Comparison of ENCODE assay signal across 18 cellular contexts in the genomic region with DNA sequence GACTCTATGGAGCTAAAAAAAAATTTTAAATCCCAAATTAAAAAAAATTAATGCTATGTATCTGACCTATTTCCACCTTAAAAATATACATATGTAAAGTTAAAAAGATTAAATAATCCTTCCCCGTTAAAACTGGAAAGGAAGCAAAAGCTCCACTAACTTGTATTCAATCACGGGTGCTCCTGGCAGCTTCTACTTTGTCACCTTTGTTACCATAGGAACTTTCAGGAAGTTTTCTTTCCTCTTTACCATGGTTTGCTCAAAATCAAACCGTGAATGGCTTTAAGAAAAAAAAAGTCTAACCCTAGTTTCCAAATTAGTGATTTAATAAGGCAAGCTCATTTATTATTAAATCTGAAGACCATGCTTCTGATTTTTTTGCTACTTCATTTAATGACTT. TPM values are rescaled to one million over a fixed set of nuclear protein-coding genes. Genes with fewer than 3 reads are reported as not detected.
A peak's percentile ranks its signal among the peaks of the same experiment; 100 is the strongest.
DNase-seq lines count a peak whose midpoint lies in the region; FAIRE-seq and TF ChIP-seq lines count a peak whose summit lies in the region.
"Had no signal": no experiment of that assay in that cellular context is flagged by ENCODE, and none has a peak within 500 bp of the region (broad histone marks: within the 10 kb centered on the region; RNA-seq: fewer than 3 reads in every experiment).

No MANE protein-coding gene starts in this region.

- H3K9me1 ChIP-seq in endothelial cell of umbilical vein (replicated peaks; ENCODE audit: control insufficient read depth, extremely low read depth, insufficient read depth, low read length) = no peaks in the 10 kb centered on the region

- no TSS peak for BruUV-seq in endothelial cell of umbilical vein (replicated peaks; lab: Mats Ljungman, UMichigan)

- dilution Hi-C loops in endothelial cell of umbilical vein (cut with MboI; ENCODE audit: extremely low pct_ligation_motif_present, low sequenced_read_pairs) = no loop called here

- H3K4me1 ChIP-seq in endothelial cell of umbilical vein (ENCODE audit: control insufficient read depth, extremely low read depth, insufficient read depth, low read length) (peaks cover 22% of the 10 kb centered on the region), testis (peaks cover 11% of the 10 kb centered on the region)

- no peaks in the 10 kb centered on the region for H3K9me3 ChIP-seq in endothelial cell of umbilical vein (replicated peaks; ENCODE audit: control insufficient read depth, insufficient read depth, low read length)
- no peaks in the 10 kb centered on the region for H3K9me3 ChIP-seq in testis
- H3K9me3 ChIP-seq: BLaER1 had no signal

- peak overlapping the region; percentile 57 for H3K4me2 ChIP-seq in endothelial cell of umbilical vein (ENCODE audit: insufficient read depth, low read length)
- H3K4me2 ChIP-seq: BLaER1 had no signal

- H3K36me3 ChIP-seq in endothelial cell of umbilical vein (ENCODE audit: control insufficient read depth in 2 of 2, extremely low read depth in 1 of 2, insufficient read depth in 2 of 2, low read length in 2 of 2) = no peaks in the 10 kb centered on the region
- no peaks in the 10 kb centered on the region for H3K36me3 ChIP-seq in testis (ENCODE audit: low read depth, missing control alignments)
- H3K36me3 ChIP-seq: BLaER1 had no signal

- CTCF ChIA-PET in endothelial cell of umbilical vein (lab: Charles Lee) = interaction anchor here (0.8 to 1.8 kb wide), 8 partner anchors 8 to 37 kb away, joined by 3 to 7 read pairs (median 4); no protein-coding TSS in a partner anchor

- H3K27ac ChIP-seq in endothelial cell of umbilical vein (ENCODE audit: insufficient read depth, low read depth, low read length) = no peak overlapping the region
- no peak overlapping the region for H3K27ac ChIP-seq in testis
- H3K27ac ChIP-seq: BLaER1 had no signal

- H3K27me3 ChIP-seq in endothelial cell of umbilical vein (ENCODE audit: control insufficient read depth in 2 of 2, insufficient read depth in 2 of 2, low read length in 2 of 2) = no peaks in the 10 kb centered on the region
- H3K27me3 ChIP-seq in testis = no peaks in the 10 kb centered on the region
- H3K27me3 ChIP-seq: BLaER1 had no signal

- no peak for TF ChIP-seq POLR2A in endothelial cell of umbilical vein (IDR thresholded peaks at IDR 0.05; ENCODE audit: low read depth, low read length)
- TF ChIP-seq POLR2A in testis (IDR thresholded peaks at IDR 0.05) = no peak

- peak; percentile 51 for FAIRE-seq in D721Med (lab: Jason Lieb, UNC)
- FAIRE-seq in RCC 7860 (lab: Jason Lieb, UNC) = peak; percentile 48
- no peak for FAIRE-seq in endothelial cell of umbilical vein (lab: Jason Lieb, UNC)
- FAIRE-seq: H1 had no signal

- DNase-seq in D721Med (ENCODE audit: insufficient read length, low spot score) = no peak
- DNase-seq in RCC 7860 (ENCODE audit: low spot score) = no peak
- peak; percentile 70 for DNase-seq in endothelial cell of umbilical vein (ENCODE audit: low read depth, low spot score)
- peak; percentile 2 for DNase-seq in midbrain (lab: John Stamatoyannopoulos, UW)
- DNase-seq in NCI-H187 (lab: John Stamatoyannopoulos, UW) = no peak
- DNase-seq in NK-92 treated with Interleukin-12 subunit alpha and Interleukin-12 subunit beta, amount 100 ng/mL, for 24 hours (lab: John Stamatoyannopoulos, UW) = no peak
- DNase-seq in stimulated activated CD4-positive, alpha-beta T cell treated with anti-CD3 and anti-CD28 coated beads, Interleukin-4, amount 100 ng/mL, for 1 hour = no peak
- no peak for DNase-seq in testis
- DNase-seq: CD8-positive, alpha-beta memory T cell; DMS79; KG1; NCI-H1417; NCI-H187 treated with DMSO at 0.1 percent for 48 hours; NCI-H226; NCI-H524; NCI-H82 had no signal

- POLR2A ChIA-PET in endothelial cell of umbilical vein (lab: Charles Lee) = no interaction called here

- H2AFZ ChIP-seq in endothelial cell of umbilical vein (ENCODE audit: low read depth, low read length) = no peak overlapping the region

- H4K20me1 ChIP-seq in endothelial cell of umbilical vein (replicated peaks; ENCODE audit: control insufficient read depth, extremely low read depth, insufficient read depth, low read length) = peaks cover 2% of the 10 kb centered on the region
- H4K20me1 ChIP-seq: BLaER1 had no signal

- peaks cover 50% of the 10 kb centered on the region for H3K79me2 ChIP-seq in endothelial cell of umbilical vein (ENCODE audit: control insufficient read depth, insufficient read depth, low read length)

- no peak for TF ChIP-seq CTCF in D721Med (IDR thresholded peaks at IDR 0.05; ENCODE audit: insufficient read depth, missing control alignments)
- TF ChIP-seq CTCF in endothelial cell of umbilical vein (IDR thresholded peaks at IDR 0.05; ENCODE audit: extremely low read depth in 1 of 2, insufficient read depth in 1 of 2, low read depth in 1 of 2, low read length in 2 of 2) = no peak
- TF ChIP-seq CTCF in testis (IDR thresholded peaks at IDR 0.05) = no peak

- H3K9ac ChIP-seq in endothelial cell of umbilical vein (replicated peaks; ENCODE audit: extremely low read depth, insufficient read depth, low read length) = peak overlapping the region; percentile 20
- H3K9ac ChIP-seq: BLaER1 had no signal

- no peak overlapping the region for H3K4me3 ChIP-seq in endothelial cell of umbilical vein (replicated peaks in 1 of 3; ENCODE audit: insufficient read depth in 1 of 3, low read depth in 1 of 3, low read length in 3 of 3)
- H3K4me3 ChIP-seq in testis = no peak overlapping the region
- H3K4me3 ChIP-seq: BLaER1 had no signal

- intact Hi-C loops in endothelial cell of umbilical vein (cut with micrococcal nuclease) = no loop called here
- intact Hi-C loops in testis (cut with DNase I; ENCODE audit: low total_unique reads) = no loop called here

- WGBS in testis, 2 donors = 61 to 69% methylated on average over 3 of the region's 3 CpGs

TF ChIP-seq in endothelial cell of umbilical vein, 7 proteins besides CTCF, POLR2A, EP300 and RAD21:
- no peak for TF ChIP-seq JUN (IDR thresholded peaks at IDR 0.05; ENCODE audit: borderline replicate concordance, insufficient read depth, insufficient read length, low read depth)

RNA-seq across cellular contexts. Expression of a gene that starts 3.5 kb away (rescaled TPM):
- total RNA-seq in endothelial cell of umbilical vein (12.4 and 15.6 TPM in 2 replicates), testis (10 to 100 TPM; 20.6 to 31.0 TPM)
- polyA plus RNA-seq in endothelial cell of umbilical vein (2.3 and 3.3 TPM in 2 replicates), testis (ENCODE audit: insufficient read depth, low read depth, low replicate concordance) (14.1 TPM)
- polyA plus RNA-seq in endothelial cell of umbilical vein (2011; cell fraction: cytosol; rRNA removed) = 2.9 and 3.3 TPM in 2 replicates
- 12.7 and 21.0 TPM in 2 replicates for polyA plus RNA-seq in endothelial cell of umbilical vein (2011; cell fraction: nucleus; rRNA removed)
- 5.2 and 6.9 TPM in 2 replicates for polyA plus RNA-seq in endothelial cell of umbilical vein (2012)
- polyA minus RNA-seq in endothelial cell of umbilical vein = 10.0 and 10.5 TPM in 2 replicates
- 7.0 TPM for polyA minus RNA-seq in endothelial cell of umbilical vein (2011; cell fraction: cytosol; rRNA and poly(A)+ RNA removed)
- 49.7 and 55.2 TPM in 2 replicates for polyA minus RNA-seq in endothelial cell of umbilical vein (2011; cell fraction: nucleus; rRNA and poly(A)+ RNA removed)

RNA-seq across cellular contexts. Expression of a gene that starts 3.7 kb away (rescaled TPM):
- not detected in 2 replicates for total RNA-seq in endothelial cell of umbilical vein
- not detected in 2 replicates for polyA plus RNA-seq in endothelial cell of umbilical vein
- 0.05 and 0.06 TPM in 2 replicates for polyA plus RNA-seq in endothelial cell of umbilical vein (2011; cell fraction: cytosol; rRNA removed)
- 0.11 TPM in 1 of 2 replicates, not detected in the other for polyA plus RNA-seq in endothelial cell of umbilical vein (2011; cell fraction: nucleus; rRNA removed)
- polyA plus RNA-seq in endothelial cell of umbilical vein (2012) = not detected in 2 replicates
- 0.53 TPM in 1 of 2 replicates, not detected in the other for polyA minus RNA-seq in endothelial cell of umbilical vein
- not detected for polyA minus RNA-seq in endothelial cell of umbilical vein (2011; cell fraction: cytosol; rRNA and poly(A)+ RNA removed)
- not detected in 2 replicates for polyA minus RNA-seq in endothelial cell of umbilical vein (2011; cell fraction: nucleus; rRNA and poly(A)+ RNA removed)
- 10 to 100 TPM; 28.8 to 36.5 TPM for total RNA-seq in testis
- polyA plus RNA-seq in testis (ENCODE audit: insufficient read depth, low read depth, low replicate concordance) = 168 TPM
- polyA plus RNA-seq: CD8-positive, alpha-beta memory T cell had no signal

Comparison
In these comparisons a context has a peak if more than half of its experiments do, and no peak if none do; other contexts are left out.
1. DNase-seq: peak in endothelial cell of umbilical vein (single experiment) and midbrain (single experiment); none in D721Med (single experiment), RCC 7860 (single experiment), NCI-H187 (0 of 2), NK-92 treated with Interleukin-12 subunit alpha and Interleukin-12 subunit beta, amount 100 ng/mL, for 24 hours (single experiment), stimulated activated CD4-positive, alpha-beta T cell treated with anti-CD3 and anti-CD28 coated beads, Interleukin-4, amount 100 ng/mL, for 1 hour (single experiment) and testis (single experiment).
2. RNA of a gene that starts 3.7 kb away (total RNA-seq): 28.8 to 36.5 TPM in testis; not detected in endothelial cell of umbilical vein; every median in the first group is over 10 times any median in the second.